Comparison of ENCODE assay signal across 8 cellular contexts in the genomic region with DNA sequence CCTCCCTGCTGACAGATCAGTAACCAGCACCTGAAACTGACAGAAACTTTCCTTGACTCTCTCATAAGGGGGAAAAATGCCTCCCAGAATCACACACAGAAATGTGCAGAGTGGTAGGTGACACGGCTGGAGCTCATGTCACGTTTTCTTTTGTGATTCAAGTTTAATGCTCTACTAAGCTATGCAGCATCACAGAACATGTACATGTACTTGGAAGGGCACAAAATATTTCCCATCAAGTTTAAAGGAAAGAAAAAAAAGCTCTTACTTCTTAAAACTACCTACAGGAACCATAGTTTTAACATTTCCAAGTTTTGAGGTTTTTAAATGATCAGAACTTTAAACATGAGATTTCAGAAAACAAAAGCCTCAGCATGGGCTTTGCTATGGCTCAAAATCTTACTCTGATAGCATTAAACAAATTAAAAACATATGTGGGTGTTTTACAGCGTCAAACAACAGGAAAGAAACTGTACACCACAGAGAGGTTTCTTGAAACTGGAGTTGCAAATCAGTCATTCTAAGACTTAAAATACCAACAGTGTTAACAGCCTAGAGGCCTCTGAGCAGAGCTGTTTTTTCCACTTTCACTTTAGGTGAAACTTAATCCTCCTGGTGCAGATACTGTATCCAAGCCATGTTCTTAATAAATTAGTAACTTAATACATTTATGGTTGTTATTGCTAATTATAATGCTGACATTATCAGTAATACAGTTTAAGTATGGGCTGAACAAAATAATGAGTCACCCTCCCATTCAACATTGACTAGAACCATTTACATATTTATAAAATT. TPM values are rescaled to one million over a fixed set of nuclear protein-coding genes. Genes with fewer than 3 reads are reported as not detected.
A peak's percentile ranks its signal among the peaks of the same experiment; 100 is the strongest.
DNase-seq lines count a peak whose midpoint lies in the region; ATAC-seq, FAIRE-seq and TF ChIP-seq lines count a peak whose summit lies in the region.

No MANE protein-coding gene starts in this region.

- peaks cover 65% of the 10 kb centered on the region for H3K79me2 ChIP-seq in GM12878 (ENCODE audit: control insufficient read depth, insufficient read depth, low read length)

- no TSS peak for BruUV-seq in GM12878 (replicated peaks; lab: Mats Ljungman, UMichigan)

- no peak overlapping the region for H2AFZ ChIP-seq in GM12878 (ENCODE audit: control insufficient read depth, low read depth, low read length)

- TF ChIP-seq CTCF in HL-60 (IDR thresholded peaks at IDR 0.05; ENCODE audit: insufficient read depth, low read length) (no peak), GM12878 (IDR thresholded peaks at IDR 0.05 in 2 of 3, conservative IDR thresholded peaks at IDR 0.05 in 1 of 3; ENCODE audit: control insufficient read depth in 2 of 3, extremely low read depth in 1 of 3, insufficient read depth in 1 of 3, low read depth in 3 of 3, low read length in 3 of 3) (no peak)

- no peaks in the 10 kb centered on the region; the same call in 1 of the 3 replicates for H3K9me3 ChIP-seq in GM12878 (replicated peaks; ENCODE audit: control insufficient read depth, insufficient read depth, low read length)
- no peaks in the 10 kb centered on the region for H3K9me3 ChIP-seq in mucosa of rectum (ENCODE audit: control insufficient read depth in 2 of 2, low read length in 2 of 2)

- TF ChIP-seq RAD21 in GM12878 (IDR thresholded peaks at IDR 0.05; ENCODE audit: insufficient read depth, low read depth, low read length) = no peak

- SMC1A ChIA-PET in GM12878 (lab: Charles Lee; ENCODE audit: uncharacterized antibody, unreplicated experiment) = interaction anchor here (0.9 to 3.1 kb wide), 14 partner anchors 13 to 102 kb away, joined by 3 to 57 read pairs (median 6); partner anchors contain the start of gene MBP

- H3K4me3 ChIP-seq in HL-60 (replicated peaks; ENCODE audit: insufficient read depth, low read length) (no peak overlapping the region), GM12878 (peak overlapping the region; percentile 56; the same call in 1 of the 2 replicates), mucosa of rectum (ENCODE audit: low read length in 2 of 2) (peak overlapping the region in 1 of 2 donors; percentile 38)

- H3K27ac ChIP-seq in HL-60 (replicated peaks) (peak overlapping the region; percentile 83), GM12878 (ENCODE audit: control insufficient read depth, insufficient read depth) (peak overlapping the region; percentile 99), mucosa of rectum (ENCODE audit: low read depth in 2 of 2, low read length in 2 of 2) (peak overlapping the region; percentile 65 to 79)

- RAD21 ChIA-PET in GM12878 (lab: Charles Lee; ENCODE audit: unreplicated experiment) = interaction anchor here (0.7 to 6.0 kb wide), 12 partner anchors 12 to 120 kb away, joined by 3 to 73 read pairs (median 6); partner anchors contain the start of gene MBP

- no peak for TF ChIP-seq POLR2A in GM12878 (IDR thresholded peaks at IDR 0.05; ENCODE audit: low read depth, low read length)

- H3K36me3 ChIP-seq in GM12878 (ENCODE audit: control insufficient read depth in 2 of 2, insufficient read depth in 2 of 2, low read length in 1 of 2) (peaks cover 10 to 12% of the 10 kb centered on the region in 2 experiments), mucosa of rectum (ENCODE audit: control insufficient read depth in 2 of 2, insufficient read depth in 2 of 2, low read length in 2 of 2) (peaks cover 6 to 8% of the 10 kb centered on the region in 2 donors)

- POLR2A ChIA-PET in GM12878 (lab: Charles Lee) = interaction anchor here (1.0 to 2.9 kb wide), 8 partner anchors 9 to 41 kb away, joined by 3 to 45 read pairs (median 10); partner anchors contain the start of gene MBP

- in situ Hi-C loops in GM12878 (cut with MboI) = loop anchor here (25.0 kb wide), 1 partner anchor 1890 kb away; the partner anchor contains the start of genes PTGR3 and TSHZ1

- peak overlapping the region; percentile 99 for H3K4me2 ChIP-seq in GM12878 (ENCODE audit: control insufficient read depth, insufficient read depth)

- H3K27me3 ChIP-seq in HL-60 (ENCODE audit: insufficient read depth, poor library complexity, severe bottlenecking) (no peaks in the 10 kb centered on the region), GM12878 (replicated peaks in 1 of 2; ENCODE audit: control insufficient read depth in 2 of 2, insufficient read depth in 2 of 2, low read length in 1 of 2) (no peaks in the 10 kb centered on the region), mucosa of rectum (ENCODE audit: control insufficient read depth in 2 of 2, insufficient read depth in 2 of 2, low read length in 2 of 2) (no peaks in the 10 kb centered on the region)

- H3K4me1 ChIP-seq in GM12878 (ENCODE audit: control insufficient read depth, insufficient read depth, low read length) (peaks cover 81% of the 10 kb centered on the region), mucosa of rectum (ENCODE audit: control insufficient read depth in 2 of 2, insufficient read depth in 2 of 2, low read length in 2 of 2) (peaks cover 22 to 30% of the 10 kb centered on the region in 2 donors)

- H3K9ac ChIP-seq in GM12878 (ENCODE audit: control insufficient read depth, insufficient read depth, low read length) = peak overlapping the region; percentile 84
- H3K9ac ChIP-seq in mucosa of rectum (ENCODE audit: low read depth in 1 of 2, low read length in 2 of 2) = no peak overlapping the region

- WGBS in GM12878 (ENCODE audit: insufficient coverage, insufficient replicate concordance, low lambda C conversion rate, missing lambda C conversion rate) = 0% methylated on average over 3 of the region's 3 CpGs

- FAIRE-seq in GM12878 (lab: Jason Lieb, UNC) = peak; percentile 92

- CTCF ChIA-PET in GM12878 (lab: Yijun Ruan, JAX) = interaction anchor here (0.7 to 3.3 kb wide), 12 partner anchors 13 to 111 kb away, joined by 3 to 18 read pairs (median 8); no protein-coding TSS in a partner anchor

- ATAC-seq in GM21367 (IDR thresholded peaks at IDR 0.05; ENCODE audit: unreplicated experiment) = peak; percentile 66
- ATAC-seq in GM12878 = peak; percentile 84

- DNase-seq in GM03348 (ENCODE audit: low spot score) = peak; percentile 67
- DNase-seq in HL-60 (ENCODE audit: low read depth in 1 of 2, low spot score in 1 of 2) = no peak
- peak; percentile 74 for DNase-seq in GM12878 (ENCODE audit: low read depth, low spot score)
- no peak for DNase-seq in ecto neural progenitor cell (ENCODE audit: low spot score)
- no peak for DNase-seq in NCI-H345 treated with DMSO at 0.1 percent for 48 hours (lab: John Stamatoyannopoulos, UW; ENCODE audit: unreplicated experiment)
- no peak for DNase-seq in NOMO-1 treated with DMSO at 0.1 percent for 48 hours (lab: John Stamatoyannopoulos, UW; ENCODE audit: unreplicated experiment)

- intact Hi-C loops in GM12878 (cut with micrococcal nuclease; ENCODE audit: unreplicated experiment) = loop anchor here (1.0 kb wide), 3 partner anchors 22 to 40 kb away; no protein-coding TSS in a partner anchor

- H4K20me1 ChIP-seq in GM12878 (ENCODE audit: control insufficient read depth, insufficient read depth) = no peaks in the 10 kb centered on the region

- TF ChIP-seq EP300 in GM12878 (IDR thresholded peaks at IDR 0.05; ENCODE audit: borderline replicate concordance in 1 of 2, control insufficient read depth in 1 of 2, low read depth in 2 of 2, low read length in 2 of 2) = peak; percentile 86 to 87; a peak in 3 of 4 replicates

TF ChIP-seq in GM12878, 131 proteins besides CTCF, POLR2A, EP300 and RAD21 (continues in another document):
- TF ChIP-seq ZBTB40 (IDR thresholded peaks at IDR 0.05; ENCODE audit: borderline replicate concordance) = peak; percentile 22; the same call in 1 of the 2 replicates

RNA-seq across cellular contexts. Expression of gene MBP, which starts 30.1 kb away (rescaled TPM):
- total RNA-seq in GM12878 (2013; cell fraction: nucleolus; rRNA removed) = 143 and 147 TPM in 2 replicates
- 41.1 and 43.2 TPM in 2 replicates for total RNA-seq in GM12878 (2014; rRNA removed)
- 33.5 and 34.6 TPM in 2 replicates for total RNA-seq in GM12878 (2014; rRNA removed; fragmentation: Illumina TruSeq; extraction: Trizol)
- total RNA-seq in GM12878 (2021) = 52.5 and 55.8 TPM in 2 replicates
- 19.6 TPM for polyA plus RNA-seq in GM12878 (2011; ENCODE audit: low read depth)
- 67.8 and 75.9 TPM in 2 replicates for polyA plus RNA-seq in GM12878 (2011; rRNA removed)
- polyA plus RNA-seq in GM12878 (2011; cell fraction: cytosol; rRNA removed) = 43.5 and 56.5 TPM in 2 replicates
- 42.3 and 48.6 TPM in 2 replicates for polyA plus RNA-seq in GM12878 (2011; cell fraction: nucleus; rRNA removed)
- 22.9 and 32.1 TPM in 2 replicates for polyA plus RNA-seq in GM12878 (2012)
- 38.6 and 41.9 TPM in 2 replicates for polyA plus RNA-seq in GM12878 (2014; fragmentation: Illumina TruSeq; extraction: Trizol)
- polyA plus RNA-seq in GM12878 (2014; fragmentation: Nextera tagmentation; extraction: Ambion mirVana) = 10 to 100 TPM; 12.2 to 13.3 TPM
- polyA plus RNA-seq in GM12878 (2014; rRNA removed) = 34.0 and 35.0 TPM in 2 replicates
- 10 to 100 TPM; 42.2 to 42.4 TPM for polyA plus RNA-seq in GM12878 (2016; fragmentation: Nextera tagmentation; extraction: Ambion mirVana)
- polyA minus RNA-seq in GM12878 (2011; rRNA and poly(A)+ RNA removed) = 65.0 and 79.1 TPM in 2 replicates
- polyA minus RNA-seq in GM12878 (2011; cell fraction: cytosol; rRNA and poly(A)+ RNA removed) = 29.4 and 33.1 TPM in 2 replicates
- polyA minus RNA-seq in GM12878 (2011; cell fraction: nucleus; rRNA and poly(A)+ RNA removed) = 36.0 and 54.1 TPM in 2 replicates

Comparison
In these comparisons a context has a peak if more than half of its experiments do, and no peak if none do; other contexts are left out.
1. DNase-seq: peak in GM03348 (single experiment) and GM12878 (single experiment); none in HL-60 (0 of 2), ecto neural progenitor cell (single experiment), NCI-H345 treated with DMSO at 0.1 percent for 48 hours (single experiment) and NOMO-1 treated with DMSO at 0.1 percent for 48 hours (single experiment).
2. Peak in every context shown above with its lines, with median percentiles within 50 percentile points of each other: H3K27ac ChIP-seq.